Comparison of ENCODE assay signal across 1 cellular context in the genomic region with DNA sequence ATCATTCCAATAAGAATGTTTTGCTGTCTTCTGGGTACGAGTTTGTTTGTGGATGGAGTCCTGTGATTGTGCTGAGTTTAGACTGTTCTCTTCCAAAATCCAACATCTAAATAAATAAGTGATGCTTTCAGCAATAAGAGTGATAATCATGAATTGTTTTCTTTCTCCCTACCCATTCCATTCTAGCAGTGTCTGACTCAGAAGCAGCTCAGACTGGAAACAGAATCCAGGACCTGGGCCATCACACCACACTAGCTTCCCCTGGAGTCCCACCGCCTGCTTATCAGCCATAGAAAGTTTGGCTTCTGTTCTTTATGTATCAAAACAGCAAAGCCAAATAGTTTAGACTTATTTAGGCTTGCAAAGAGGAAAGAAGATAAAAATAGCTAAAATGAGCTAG.
TF ChIP-seq lines count a peak whose summit lies in the region.

No MANE protein-coding gene starts in this region.

TF ChIP-seq in IMR-90, 13 proteins besides CTCF, POLR2A, EP300 and RAD21 (continued from another document):
- TF ChIP-seq ELK1 (IDR thresholded peaks at IDR 0.05; ENCODE audit: borderline replicate concordance, low read depth, low read length) = no peak
- TF ChIP-seq MXI1 (IDR thresholded peaks at IDR 0.05; ENCODE audit: borderline replicate concordance, low read depth, low read length) = no peak
- TF ChIP-seq MAFK (IDR thresholded peaks at IDR 0.05; ENCODE audit: low read depth, low read length) = no peak
- no peak for TF ChIP-seq RCOR1 (IDR thresholded peaks at IDR 0.05; ENCODE audit: insufficient replicate concordance, low read length)
- no peak for TF ChIP-seq BHLHE40 (IDR thresholded peaks at IDR 0.05; ENCODE audit: low read depth, low read length)
